ENCODE assay signal across 11 cellular contexts in genomic region chr13:44818428-44818827, GRCh38.
DNase-seq lines count a peak whose midpoint lies in the region; ATAC-seq and TF ChIP-seq lines count a peak whose summit lies in the region.
"Had no signal": no experiment of that assay in that cellular context is flagged by ENCODE, and none has a peak within 500 bp of the region (broad histone marks: within the 10 kb centered on the region; RNA-seq: fewer than 3 reads in every experiment).

No MANE protein-coding gene starts in this region.

- peaks cover 11% of the 10 kb centered on the region for H3K4me1 Mint-ChIP-seq in activated naive CD4-positive, alpha-beta T cell treated with anti-CD3 and anti-CD28 coated beads, Interleukin-2, amount 50 U/mL, for 24 hours

- DNase-seq in activated naive CD4-positive, alpha-beta T cell treated with anti-CD3 and anti-CD28 coated beads, Interleukin-2, amount 50 U/mL, for 72 hours (ENCODE audit: low spot score in 2 of 2) = no peak
- DNase-seq in smooth muscle cell (lab: John Stamatoyannopoulos, UW; ENCODE audit: unreplicated experiment) (no peak), NCI-H187 treated with DMSO at 0.1 percent for 48 hours (lab: John Stamatoyannopoulos, UW) (no peak), colonic mucosa (no peak)
- DNase-seq: activated naive CD4-positive, alpha-beta T cell treated with anti-CD3 and anti-CD28 coated beads, Interleukin-2, amount 50 U/mL, for 16 hours had no signal

- peak overlapping the region; percentile 12 for H3K27ac Mint-ChIP-seq in activated naive CD4-positive, alpha-beta T cell treated with anti-CD3 and anti-CD28 coated beads, Interleukin-2, amount 50 U/mL, for 24 hours
- no peak overlapping the region for H3K27ac Mint-ChIP-seq in activated naive CD4-positive, alpha-beta T cell treated with anti-CD3 and anti-CD28 coated beads, Interleukin-2, amount 50 U/mL, for 72 hours

- H3K27me3 ChIP-seq in OCI-LY1 (ENCODE audit: insufficient read depth, low read length) (no peaks in the 10 kb centered on the region), endocrine pancreas (ENCODE audit: control insufficient read depth, insufficient read depth, low read length) (no peaks in the 10 kb centered on the region), smooth muscle cell (ENCODE audit: low read depth) (no peaks in the 10 kb centered on the region), colonic mucosa (no peaks in the 10 kb centered on the region)
- H3K27me3 ChIP-seq: BLaER1 treated with 17β-estradiol and CSF1 and Interleukin-3, amounts not matched to agents 10 nM and 100 nM had no signal

- intact Hi-C loops in colonic mucosa (cut with DNase I) = no loop called here

- H3F3A ChIP-seq in OCI-LY1 (ENCODE audit: insufficient read depth, low read length) (no peaks in the 10 kb centered on the region), smooth muscle cell (ENCODE audit: low read depth) (no peaks in the 10 kb centered on the region)

- H3K9ac ChIP-seq in OCI-LY1 (ENCODE audit: low read length) (no peak overlapping the region), endocrine pancreas (ENCODE audit: control insufficient read depth, insufficient read depth, low read length) (peak overlapping the region; percentile 47), smooth muscle cell (ENCODE audit: low read depth) (peak overlapping the region; percentile 3), colonic mucosa (ENCODE audit: low read depth in 2 of 2, low read length in 2 of 2) (no peak overlapping the region)
- H3K9ac ChIP-seq: BLaER1 treated with 17β-estradiol and CSF1 and Interleukin-3, amounts not matched to agents 10 nM and 100 nM had no signal

- H3K27ac ChIP-seq in OCI-LY1 (ENCODE audit: low read depth, low read length, poor library complexity, severe bottlenecking) (no peak overlapping the region), smooth muscle cell (ENCODE audit: low read depth) (peak overlapping the region; percentile 75), colonic mucosa (no peak overlapping the region)
- H3K27ac ChIP-seq: BLaER1 treated with 17β-estradiol and CSF1 and Interleukin-3, amounts not matched to agents 10 nM and 100 nM; SK-N-MC had no signal

- no peaks in the 10 kb centered on the region for H3K9me3 ChIP-seq in OCI-LY1 (ENCODE audit: low read length)
- H3K9me3 ChIP-seq in endocrine pancreas (ENCODE audit: control insufficient read depth, low read length) = no peaks in the 10 kb centered on the region
- no peaks in the 10 kb centered on the region for H3K9me3 ChIP-seq in smooth muscle cell (replicated peaks; ENCODE audit: low read depth)
- no peaks in the 10 kb centered on the region for H3K9me3 ChIP-seq in colonic mucosa
- H3K9me3 ChIP-seq: BLaER1 treated with 17β-estradiol and CSF1 and Interleukin-3, amounts not matched to agents 10 nM and 100 nM had no signal

- H3K4me3 ChIP-seq in OCI-LY1 (ENCODE audit: low read depth, low read length, poor library complexity, severe bottlenecking) (no peak overlapping the region), endocrine pancreas (ENCODE audit: control insufficient read depth, insufficient read depth, low read length) (no peak overlapping the region), smooth muscle cell (no peak overlapping the region), colonic mucosa (no peak overlapping the region)
- H3K4me3 ChIP-seq: BLaER1 treated with 17β-estradiol and CSF1 and Interleukin-3, amounts not matched to agents 10 nM and 100 nM; SK-N-MC had no signal

- H3K4me2 ChIP-seq in OCI-LY1 (ENCODE audit: low read length) (no peak overlapping the region), smooth muscle cell (no peak overlapping the region)

- H3K36me3 Mint-ChIP-seq in activated naive CD4-positive, alpha-beta T cell treated with anti-CD3 and anti-CD28 coated beads, Interleukin-2, amount 50 U/mL, for 24 hours = no peaks in the 10 kb centered on the region
- peaks cover 0 to 6% of the 10 kb centered on the region in 2 donors for H3K36me3 Mint-ChIP-seq in activated naive CD4-positive, alpha-beta T cell treated with anti-CD3 and anti-CD28 coated beads, Interleukin-2, amount 50 U/mL, for 72 hours

- no peaks in the 10 kb centered on the region for H3K4me1 ChIP-seq in OCI-LY1 (ENCODE audit: insufficient read depth, low read length, severe bottlenecking)
- H3K4me1 ChIP-seq in endocrine pancreas (ENCODE audit: control insufficient read depth, insufficient read depth, low read length) = peaks cover 13% of the 10 kb centered on the region
- no peaks in the 10 kb centered on the region for H3K4me1 ChIP-seq in smooth muscle cell (ENCODE audit: low read depth)
- no peaks in the 10 kb centered on the region for H3K4me1 ChIP-seq in colonic mucosa

- no peaks in the 10 kb centered on the region for H4K20me1 ChIP-seq in OCI-LY1 (ENCODE audit: insufficient read depth, low read length)
- H4K20me1 ChIP-seq in smooth muscle cell (ENCODE audit: low read depth) = no peaks in the 10 kb centered on the region
- H4K20me1 ChIP-seq: BLaER1 treated with 17β-estradiol and CSF1 and Interleukin-3, amounts not matched to agents 10 nM and 100 nM had no signal

- no peak for ATAC-seq in activated naive CD4-positive, alpha-beta T cell treated with anti-CD3 and anti-CD28 coated beads, Interleukin-2, amount 50 U/mL, for 72 hours
- no peak for ATAC-seq in HG02970 (IDR thresholded peaks at IDR 0.05; ENCODE audit: low FRiP score, unreplicated experiment)

- H3K4me3 Mint-ChIP-seq in activated naive CD4-positive, alpha-beta T cell treated with anti-CD3 and anti-CD28 coated beads, Interleukin-2, amount 50 U/mL, for 24 hours = no peak overlapping the region

- TF ChIP-seq CTCF in OCI-LY1 (IDR thresholded peaks at IDR 0.05; ENCODE audit: low read length) = peak; percentile 18; the same call in 1 of the 2 replicates
- TF ChIP-seq CTCF in smooth muscle cell (IDR thresholded peaks at IDR 0.05; ENCODE audit: borderline replicate concordance, insufficient read depth, poor library complexity, severe bottlenecking) = peak; percentile 22
- TF ChIP-seq CTCF in colonic mucosa (IDR thresholded peaks at IDR 0.05) = no peak

- H3K36me3 ChIP-seq in OCI-LY1 (ENCODE audit: insufficient read depth, low read length) = no peaks in the 10 kb centered on the region
- H3K36me3 ChIP-seq in endocrine pancreas (ENCODE audit: control insufficient read depth, insufficient read depth, low read length) = no peaks in the 10 kb centered on the region
- H3K36me3 ChIP-seq in smooth muscle cell (ENCODE audit: low read depth) = no peaks in the 10 kb centered on the region
- no peaks in the 10 kb centered on the region for H3K36me3 ChIP-seq in colonic mucosa
- H3K36me3 ChIP-seq: BLaER1 treated with 17β-estradiol and CSF1 and Interleukin-3, amounts not matched to agents 10 nM and 100 nM had no signal

- H2AFZ ChIP-seq in OCI-LY1 (ENCODE audit: low read length) (no peak overlapping the region), smooth muscle cell (ENCODE audit: low read depth) (peak overlapping the region; percentile 38)

- H3K27me3 Mint-ChIP-seq in activated naive CD4-positive, alpha-beta T cell treated with anti-CD3 and anti-CD28 coated beads, Interleukin-2, amount 50 U/mL, for 24 hours = peaks cover 4% of the 10 kb centered on the region

- peaks cover 5% of the 10 kb centered on the region for H3K9me3 Mint-ChIP-seq in activated naive CD4-positive, alpha-beta T cell treated with anti-CD3 and anti-CD28 coated beads, Interleukin-2, amount 50 U/mL, for 24 hours
- peaks cover 3 to 4% of the 10 kb centered on the region in 2 donors for H3K9me3 Mint-ChIP-seq in activated naive CD4-positive, alpha-beta T cell treated with anti-CD3 and anti-CD28 coated beads, Interleukin-2, amount 50 U/mL, for 72 hours

- 34% methylated on average over 6 of the region's 6 CpGs for WGBS in smooth muscle cell (ENCODE audit: low lambda C conversion rate)

- H3K9me2 ChIP-seq in OCI-LY1 (ENCODE audit: low read depth, low read length) = no peaks in the 10 kb centered on the region

- H3K79me2 ChIP-seq in OCI-LY1 (ENCODE audit: insufficient read depth, low read length) (no peaks in the 10 kb centered on the region), smooth muscle cell (ENCODE audit: low read depth) (no peaks in the 10 kb centered on the region)

Comparison
In these comparisons a context has a peak if more than half of its experiments do, and no peak if none do; other contexts are left out.
1. H3K9ac ChIP-seq: peak in endocrine pancreas (single experiment) and smooth muscle cell (single experiment); none in OCI-LY1 (single experiment) and colonic mucosa (0 of 2).